Comparison of ENCODE assay signal across 1 cellular context in the genomic region with DNA sequence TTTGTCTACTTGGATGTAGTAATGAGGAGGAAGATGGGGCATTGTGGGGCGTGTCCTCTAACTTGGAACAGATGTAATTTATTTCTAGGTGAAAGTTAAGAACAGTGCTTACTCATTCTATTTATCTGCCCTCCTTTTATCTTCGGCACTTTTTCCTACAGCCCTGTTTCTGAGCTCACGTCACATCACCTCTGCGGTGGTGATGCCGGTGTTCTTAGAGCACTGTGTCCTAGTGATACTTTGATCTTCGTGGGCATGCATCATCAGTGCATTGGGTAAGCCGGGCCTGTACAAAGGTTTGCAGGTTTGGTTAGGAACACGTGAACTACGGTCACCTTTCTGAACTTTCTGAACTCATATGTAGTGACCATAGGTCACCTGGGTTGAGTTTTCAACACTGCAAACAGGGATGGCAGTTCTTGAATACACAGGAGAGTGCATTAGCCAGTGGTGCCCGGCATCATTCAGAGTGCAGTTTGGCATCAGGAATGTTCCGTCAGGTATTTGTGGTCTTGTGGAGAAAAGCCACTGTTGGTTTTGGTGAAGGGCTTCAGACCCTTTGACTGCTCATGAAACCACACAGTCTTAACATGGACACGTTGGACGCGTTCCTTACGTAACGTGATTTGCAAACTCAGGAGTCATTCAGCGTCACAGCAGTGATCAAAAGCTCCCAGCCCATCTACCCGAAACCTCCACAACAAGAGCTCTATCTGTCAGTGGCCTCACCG.
TF ChIP-seq lines count a peak whose summit lies in the region.

No MANE protein-coding gene starts in this region.

TF ChIP-seq in HepG2, 621 proteins besides CTCF, POLR2A, EP300 and RAD21 (continued from another document and continues in another):
- peak; percentile 97 for TF ChIP-seq ARID5B (CRISPR knock-in tag; IDR thresholded peaks at IDR 0.05)
- 0 out of 2 replicates have a peak, but pooled peaks have one; percentile 60 for TF ChIP-seq ZFP37 (CRISPR knock-in tag; IDR thresholded peaks at IDR 0.05; ENCODE audit: borderline replicate concordance)
- TF ChIP-seq ZNF451 (CRISPR knock-in tag; IDR thresholded peaks at IDR 0.05): 0 out of 2 replicates have a peak, but pooled peaks have one; percentile 67
- peak; percentile 49; the same call in 1 of the 2 replicates for TF ChIP-seq NAIF1 (CRISPR knock-in tag; IDR thresholded peaks at IDR 0.05; ENCODE audit: borderline replicate concordance)
- TF ChIP-seq TBX2 (CRISPR knock-in tag; IDR thresholded peaks at IDR 0.05; ENCODE audit: borderline replicate concordance): peak; percentile 96
- TF ChIP-seq ZBTB25 (CRISPR knock-in tag; IDR thresholded peaks at IDR 0.05): peak; percentile 62; the same call in 1 of the 2 replicates
- no peak for TF ChIP-seq ZC3H4 (CRISPR knock-in tag; IDR thresholded peaks at IDR 0.05; ENCODE audit: borderline replicate concordance)
- peak; percentile 98 for TF ChIP-seq ESRRA (CRISPR knock-in tag; IDR thresholded peaks at IDR 0.05; ENCODE audit: low read depth)
- TF ChIP-seq ZSCAN25 (CRISPR knock-in tag; IDR thresholded peaks at IDR 0.05): peak; percentile 48; the same call in 1 of the 2 replicates
- peak; percentile 82; the same call in 1 of the 2 replicates for TF ChIP-seq ZNF124 (CRISPR knock-in tag; IDR thresholded peaks at IDR 0.05)
- no peak for TF ChIP-seq ELF4 (CRISPR knock-in tag; IDR thresholded peaks at IDR 0.05; ENCODE audit: borderline replicate concordance)
- TF ChIP-seq, protein P1, sequence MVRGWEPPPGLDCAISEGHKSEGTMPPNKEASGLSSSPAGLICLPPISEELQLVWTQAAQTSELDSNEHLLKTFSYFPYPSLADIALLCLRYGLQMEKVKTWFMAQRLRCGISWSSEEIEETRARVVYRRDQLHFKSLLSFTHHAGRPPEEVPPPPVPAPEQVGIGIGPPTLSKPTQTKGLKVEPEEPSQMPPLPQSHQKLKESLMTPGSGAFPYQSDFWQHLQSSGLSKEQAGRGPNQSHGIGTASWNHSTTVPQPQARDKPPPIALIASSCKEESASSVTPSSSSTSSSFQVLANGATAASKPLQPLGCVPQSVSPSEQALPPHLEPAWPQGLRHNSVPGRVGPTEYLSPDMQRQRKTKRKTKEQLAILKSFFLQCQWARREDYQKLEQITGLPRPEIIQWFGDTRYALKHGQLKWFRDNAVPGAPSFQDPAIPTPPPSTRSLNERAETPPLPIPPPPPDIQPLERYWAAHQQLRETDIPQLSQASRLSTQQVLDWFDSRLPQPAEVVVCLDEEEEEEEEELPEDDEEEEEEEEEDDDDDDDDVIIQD (CRISPR knock-in tag; IDR thresholded peaks at IDR 0.05; ENCODE audit: low read depth): peak; percentile 73
- peak; percentile 82 for TF ChIP-seq ASH2L (IDR thresholded peaks at IDR 0.05; ENCODE audit: insufficient read length, low read depth, low read length)
- TF ChIP-seq ZSCAN29 (CRISPR knock-in tag; conservative IDR thresholded peaks at IDR 0.05): peak; percentile 82
- TF ChIP-seq GATAD2A (CRISPR knock-in tag; IDR thresholded peaks at IDR 0.05): peak; percentile 93
- TF ChIP-seq ISL2 (CRISPR knock-in tag; IDR thresholded peaks at IDR 0.05): peak; percentile 94
- TF ChIP-seq FOXP1 (IDR thresholded peaks at IDR 0.05): peak; percentile 80
- peak; percentile 90 for TF ChIP-seq FOXP1 (CRISPR knock-in tag; IDR thresholded peaks at IDR 0.05)
- no peak for TF ChIP-seq HOXA9 (CRISPR knock-in tag; IDR thresholded peaks at IDR 0.05; ENCODE audit: borderline replicate concordance)
- TF ChIP-seq ZNF543 (CRISPR knock-in tag; IDR thresholded peaks at IDR 0.05): peak; percentile 68; the same call in 1 of the 2 replicates
- no peak for TF ChIP-seq ZNF841 (CRISPR knock-in tag; IDR thresholded peaks at IDR 0.05; ENCODE audit: borderline replicate concordance)
- peak; percentile 100 for TF ChIP-seq RXRA (CRISPR knock-in tag; IDR thresholded peaks at IDR 0.05)
- TF ChIP-seq, protein P2, sequence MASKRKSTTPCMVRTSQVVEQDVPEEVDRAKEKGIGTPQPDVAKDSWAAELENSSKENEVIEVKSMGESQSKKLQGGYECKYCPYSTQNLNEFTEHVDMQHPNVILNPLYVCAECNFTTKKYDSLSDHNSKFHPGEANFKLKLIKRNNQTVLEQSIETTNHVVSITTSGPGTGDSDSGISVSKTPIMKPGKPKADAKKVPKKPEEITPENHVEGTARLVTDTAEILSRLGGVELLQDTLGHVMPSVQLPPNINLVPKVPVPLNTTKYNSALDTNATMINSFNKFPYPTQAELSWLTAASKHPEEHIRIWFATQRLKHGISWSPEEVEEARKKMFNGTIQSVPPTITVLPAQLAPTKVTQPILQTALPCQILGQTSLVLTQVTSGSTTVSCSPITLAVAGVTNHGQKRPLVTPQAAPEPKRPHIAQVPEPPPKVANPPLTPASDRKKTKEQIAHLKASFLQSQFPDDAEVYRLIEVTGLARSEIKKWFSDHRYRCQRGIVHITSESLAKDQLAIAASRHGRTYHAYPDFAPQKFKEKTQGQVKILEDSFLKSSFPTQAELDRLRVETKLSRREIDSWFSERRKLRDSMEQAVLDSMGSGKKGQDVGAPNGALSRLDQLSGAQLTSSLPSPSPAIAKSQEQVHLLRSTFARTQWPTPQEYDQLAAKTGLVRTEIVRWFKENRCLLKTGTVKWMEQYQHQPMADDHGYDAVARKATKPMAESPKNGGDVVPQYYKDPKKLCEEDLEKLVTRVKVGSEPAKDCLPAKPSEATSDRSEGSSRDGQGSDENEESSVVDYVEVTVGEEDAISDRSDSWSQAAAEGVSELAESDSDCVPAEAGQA (IDR thresholded peaks at IDR 0.05; ENCODE audit: low read depth): peak; percentile 32; the same call in 1 of the 2 replicates
- TF ChIP-seq, protein P2 (CRISPR knock-in tag; IDR thresholded peaks at IDR 0.05; ENCODE audit: borderline replicate concordance): no peak
- peak; percentile 79; the same call in 1 of the 2 replicates for TF ChIP-seq ZMYM3 (CRISPR knock-in tag; IDR thresholded peaks at IDR 0.05)
- TF ChIP-seq, protein P3, sequence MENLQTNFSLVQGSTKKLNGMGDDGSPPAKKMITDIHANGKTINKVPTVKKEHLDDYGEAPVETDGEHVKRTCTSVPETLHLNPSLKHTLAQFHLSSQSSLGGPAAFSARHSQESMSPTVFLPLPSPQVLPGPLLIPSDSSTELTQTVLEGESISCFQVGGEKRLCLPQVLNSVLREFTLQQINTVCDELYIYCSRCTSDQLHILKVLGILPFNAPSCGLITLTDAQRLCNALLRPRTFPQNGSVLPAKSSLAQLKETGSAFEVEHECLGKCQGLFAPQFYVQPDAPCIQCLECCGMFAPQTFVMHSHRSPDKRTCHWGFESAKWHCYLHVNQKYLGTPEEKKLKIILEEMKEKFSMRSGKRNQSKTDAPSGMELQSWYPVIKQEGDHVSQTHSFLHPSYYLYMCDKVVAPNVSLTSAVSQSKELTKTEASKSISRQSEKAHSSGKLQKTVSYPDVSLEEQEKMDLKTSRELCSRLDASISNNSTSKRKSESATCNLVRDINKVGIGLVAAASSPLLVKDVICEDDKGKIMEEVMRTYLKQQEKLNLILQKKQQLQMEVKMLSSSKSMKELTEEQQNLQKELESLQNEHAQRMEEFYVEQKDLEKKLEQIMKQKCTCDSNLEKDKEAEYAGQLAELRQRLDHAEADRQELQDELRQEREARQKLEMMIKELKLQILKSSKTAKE (CRISPR knock-in tag; IDR thresholded peaks at IDR 0.05; ENCODE audit: borderline replicate concordance): peak; percentile 78; the same call in 1 of the 2 replicates
- TF ChIP-seq GATAD1 (CRISPR knock-in tag; IDR thresholded peaks at IDR 0.05): peak; percentile 72
- peak; percentile 97 for TF ChIP-seq TARDBP (CRISPR knock-in tag; IDR thresholded peaks at IDR 0.05)
- TF ChIP-seq, protein P4, sequence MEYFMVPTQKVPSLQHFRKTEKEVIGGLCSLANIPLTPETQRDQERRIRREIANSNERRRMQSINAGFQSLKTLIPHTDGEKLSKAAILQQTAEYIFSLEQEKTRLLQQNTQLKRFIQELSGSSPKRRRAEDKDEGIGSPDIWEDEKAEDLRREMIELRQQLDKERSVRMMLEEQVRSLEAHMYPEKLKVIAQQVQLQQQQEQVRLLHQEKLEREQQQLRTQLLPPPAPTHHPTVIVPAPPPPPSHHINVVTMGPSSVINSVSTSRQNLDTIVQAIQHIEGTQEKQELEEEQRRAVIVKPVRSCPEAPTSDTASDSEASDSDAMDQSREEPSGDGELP (IDR thresholded peaks at IDR 0.05; ENCODE audit: borderline replicate concordance, low read depth): peak; percentile 94
- no peak for TF ChIP-seq SRSF1 (optimal IDR thresholded peaks at IDR 0.05; ENCODE audit: low read depth, low read length)
- no peak for TF ChIP-seq TP53 (CRISPR knock-in tag; conservative IDR thresholded peaks at IDR 0.05)
- TF ChIP-seq ZNF614 (CRISPR knock-in tag; IDR thresholded peaks at IDR 0.05; ENCODE audit: borderline replicate concordance): peak; percentile 58; the same call in 1 of the 2 replicates
- no peak for TF ChIP-seq ZNF616 (CRISPR knock-in tag; IDR thresholded peaks at IDR 0.05; ENCODE audit: low read depth)
- TF ChIP-seq PITX1 (CRISPR knock-in tag; IDR thresholded peaks at IDR 0.05): peak; percentile 80
- TF ChIP-seq NRL (CRISPR knock-in tag; IDR thresholded peaks at IDR 0.05; ENCODE audit: borderline replicate concordance): no peak
- TF ChIP-seq TCF7 (IDR thresholded peaks at IDR 0.05; ENCODE audit: low read depth): peak; percentile 97
- no peak for TF ChIP-seq TCF12 (IDR thresholded peaks at IDR 0.05)
- peak; percentile 98 for TF ChIP-seq TCF12 (CRISPR knock-in tag; IDR thresholded peaks at IDR 0.05)
- TF ChIP-seq, protein P5, sequence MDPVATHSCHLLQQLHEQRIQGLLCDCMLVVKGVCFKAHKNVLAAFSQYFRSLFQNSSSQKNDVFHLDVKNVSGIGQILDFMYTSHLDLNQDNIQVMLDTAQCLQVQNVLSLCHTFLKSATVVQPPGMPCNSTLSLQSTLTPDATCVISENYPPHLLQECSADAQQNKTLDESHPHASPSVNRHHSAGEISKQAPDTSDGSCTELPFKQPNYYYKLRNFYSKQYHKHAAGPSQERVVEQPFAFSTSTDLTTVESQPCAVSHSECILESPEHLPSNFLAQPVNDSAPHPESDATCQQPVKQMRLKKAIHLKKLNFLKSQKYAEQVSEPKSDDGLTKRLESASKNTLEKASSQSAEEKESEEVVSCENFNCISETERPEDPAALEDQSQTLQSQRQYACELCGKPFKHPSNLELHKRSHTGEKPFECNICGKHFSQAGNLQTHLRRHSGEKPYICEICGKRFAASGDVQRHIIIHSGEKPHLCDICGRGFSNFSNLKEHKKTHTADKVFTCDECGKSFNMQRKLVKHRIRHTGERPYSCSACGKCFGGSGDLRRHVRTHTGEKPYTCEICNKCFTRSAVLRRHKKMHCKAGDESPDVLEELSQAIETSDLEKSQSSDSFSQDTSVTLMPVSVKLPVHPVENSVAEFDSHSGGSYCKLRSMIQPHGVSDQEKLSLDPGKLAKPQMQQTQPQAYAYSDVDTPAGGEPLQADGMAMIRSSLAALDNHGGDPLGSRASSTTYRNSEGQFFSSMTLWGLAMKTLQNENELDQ (CRISPR knock-in tag; IDR thresholded peaks at IDR 0.05; ENCODE audit: borderline replicate concordance): no peak
- TF ChIP-seq ETV5 (CRISPR knock-in tag; IDR thresholded peaks at IDR 0.05; ENCODE audit: borderline replicate concordance): peak; percentile 78; the same call in 1 of the 2 replicates
- TF ChIP-seq RFX1 (IDR thresholded peaks at IDR 0.05): no peak
- TF ChIP-seq HDAC2 (CRISPR knock-in tag; IDR thresholded peaks at IDR 0.05): peak; percentile 92
